ENCODE assay signal across 15 cellular contexts in the genomic region with DNA sequence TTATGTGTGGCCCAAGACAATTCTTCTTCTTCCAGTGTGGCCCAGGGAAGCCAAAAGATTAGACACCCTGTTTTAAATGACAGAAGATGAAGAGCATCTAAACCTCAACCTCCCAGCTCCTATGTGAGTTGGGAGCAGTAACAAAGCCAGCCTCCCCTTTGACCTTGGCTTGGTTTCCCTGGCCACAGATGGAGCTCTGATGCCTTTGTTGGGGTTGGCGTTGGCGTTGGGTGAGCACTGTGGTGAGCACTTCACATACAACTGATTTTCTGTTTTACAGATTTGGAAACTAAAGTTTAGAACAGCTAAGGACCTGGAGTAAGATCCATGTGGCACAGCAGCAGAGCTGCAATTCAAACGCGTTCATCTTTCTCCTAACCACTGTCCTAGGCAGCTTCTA.
"Had no signal": no experiment of that assay in that cellular context is flagged by ENCODE, and none has a peak within 500 bp of the region (broad histone marks: within the 10 kb centered on the region; RNA-seq: fewer than 3 reads in every experiment).

No MANE protein-coding gene starts in this region.

- DNase-seq: activated CD4-positive, alpha-beta T cell treated with anti-CD3 and anti-CD28 coated beads, Interleukin-2, amount 50 U/mL, for 4 hours; activated naive CD4-positive, alpha-beta T cell treated with anti-CD3 and anti-CD28 coated beads, Interleukin-2, amount 50 U/mL, for 16 hours; activated T-cell treated with anti-CD3 and anti-CD28 coated beads for 4 hours; effector memory CD4-positive, alpha-beta T cell; left colon; midbrain; SK-N-SH; T-helper 1 cell; T1000; uterus had no signal

- ATAC-seq: activated CD4-positive, CD25-positive, alpha-beta regulatory T cell treated with anti-CD3 and anti-CD28 coated beads, Interleukin-2, amount 50 U/mL, for 24 hours; left colon had no signal

- H3K27ac ChIP-seq: parathyroid adenoma had no signal

- H3K9me3 ChIP-seq: SK-N-SH, uterus had no signal

- H3K9me3 Mint-ChIP-seq: stimulated activated naive CD8-positive, alpha-beta T cell treated with anti-CD3 and anti-CD28 coated beads, Interleukin-15, Interleukin-2, amounts not matched to agents 100 ng/mL and 50 ng/mL, for 24 hours had no signal

- H3K4me1 ChIP-seq: parathyroid adenoma had no signal

- H3K4me3 ChIP-seq: lung, smooth muscle cell, uterus had no signal

- H3K27ac Mint-ChIP-seq: stimulated activated naive CD8-positive, alpha-beta T cell treated with anti-CD3 and anti-CD28 coated beads, Interleukin-15, Interleukin-2, amounts not matched to agents 100 ng/mL and 50 ng/mL, for 24 hours had no signal

- H3K4me3 Mint-ChIP-seq: stimulated activated naive CD8-positive, alpha-beta T cell treated with anti-CD3 and anti-CD28 coated beads, Interleukin-15, Interleukin-2, amounts not matched to agents 100 ng/mL and 50 ng/mL, for 24 hours had no signal

- H3K27me3 ChIP-seq: uterus had no signal

- H3K36me3 ChIP-seq: uterus had no signal
